19 cellular contexts compared by ENCODE assay signal in genomic region chr6:166932116-166932515, GRCh38. TPM values are rescaled to one million over a fixed set of nuclear protein-coding genes. Genes with fewer than 3 reads are reported as not detected.
DNase-seq lines count a peak whose midpoint lies in the region; ATAC-seq and TF ChIP-seq lines count a peak whose summit lies in the region.
"Had no signal": no experiment of that assay in that cellular context is flagged by ENCODE, and none has a peak within 500 bp of the region (broad histone marks: within the 10 kb centered on the region; RNA-seq: fewer than 3 reads in every experiment).

No MANE protein-coding gene starts in this region.

- in situ Hi-C loops in GM13977 (cut with MboI; ENCODE audit: low pct_unique_long_range_greater_than_20kb, low sequenced_read_pairs, unreplicated experiment): no loop called here

- H3K9me3 ChIP-seq in T-helper 17 cell (ENCODE audit: control insufficient read depth, low read length, poor library complexity, severe bottlenecking): no peaks in the 10 kb centered on the region
- H3K9me3 ChIP-seq: BLaER1 treated with 17β-estradiol and CSF1 and Interleukin-3, amounts not matched to agents 10 nM and 100 nM; psoas muscle had no signal

- H3K4me3 Mint-ChIP-seq in activated naive CD4-positive, alpha-beta T cell treated with anti-CD3 and anti-CD28 coated beads for 36 hours: no peak overlapping the region
- H3K4me3 Mint-ChIP-seq in T-helper 17 cell: peak overlapping the region; percentile 1
- no peak overlapping the region for H3K4me3 Mint-ChIP-seq in type B pancreatic cell

- H3K27me3 Mint-ChIP-seq in activated naive CD4-positive, alpha-beta T cell treated with anti-CD3 and anti-CD28 coated beads for 36 hours (ENCODE audit: low read depth): no peaks in the 10 kb centered on the region
- no peaks in the 10 kb centered on the region for H3K27me3 Mint-ChIP-seq in T-helper 17 cell
- H3K27me3 Mint-ChIP-seq in type B pancreatic cell: no peaks in the 10 kb centered on the region

- ATAC-seq in T-helper 17 cell: no peak
- ATAC-seq: psoas muscle had no signal

- H3K27ac Mint-ChIP-seq in activated naive CD4-positive, alpha-beta T cell treated with anti-CD3 and anti-CD28 coated beads for 36 hours: peak overlapping the region; percentile 2
- peak overlapping the region; percentile 90 for H3K27ac Mint-ChIP-seq in T-helper 17 cell
- H3K27ac Mint-ChIP-seq in type B pancreatic cell: no peak overlapping the region

- DNase-seq in activated naive CD4-positive, alpha-beta T cell treated with anti-CD3 and anti-CD28 coated beads for 36 hours: no peak
- no peak for DNase-seq in activated naive CD4-positive, alpha-beta T cell treated with Interleukin-2 at 50 U/mL for 16 hours
- DNase-seq in T-helper 17 cell (no peak), mesenteric fat pad (ENCODE audit: low spot score) (peak; percentile 37), type B pancreatic cell (ENCODE audit: extremely low spot score, unreplicated experiment) (peak; percentile 44), GM13977 (ENCODE audit: low spot score) (no peak), GOT3 (lab: John Stamatoyannopoulos, UW) (no peak), DMS 273 (lab: John Stamatoyannopoulos, UW; ENCODE audit: unreplicated experiment) (no peak)
- DNase-seq: activated CD4-positive, alpha-beta T cell treated with anti-CD3 and anti-CD28 coated beads for 48 hours; activated effector memory CD4-positive, alpha-beta T cell treated with anti-CD3 and anti-CD28 coated beads, Interleukin-2, amount 50 U/mL, for 16 hours; aorta; dorsolateral prefrontal cortex; H7; islet precursor cell; NCI-H1436 treated with DMSO at 0.1 percent for 48 hours; NCI-H510A treated with DMSO at 0.1 percent for 48 hours; psoas muscle; stimulated activated CD4-positive, alpha-beta T cell treated with anti-CD3 and anti-CD28 coated beads, Interleukin-2, amount 100 ng/mL, for 24 hours had no signal

- intact Hi-C loops in activated naive CD4-positive, alpha-beta T cell treated with anti-CD3 and anti-CD28 coated beads for 36 hours (cut with micrococcal nuclease): no loop called here

- TF ChIP-seq CTCF in type B pancreatic cell (conservative IDR thresholded peaks at IDR 0.05) (no peak), GM13977 (IDR thresholded peaks at IDR 0.05; ENCODE audit: extremely low read depth, insufficient read depth, missing control alignments) (no peak)

- no peaks in the 10 kb centered on the region for H3K9me3 Mint-ChIP-seq in activated naive CD4-positive, alpha-beta T cell treated with anti-CD3 and anti-CD28 coated beads for 36 hours
- no peaks in the 10 kb centered on the region for H3K9me3 Mint-ChIP-seq in type B pancreatic cell

- CTCF ChIA-PET in activated naive CD4-positive, alpha-beta T cell treated with anti-CD3 and anti-CD28 coated beads for 36 hours (lab: Charles Lee): interaction anchor here (0.8 to 1.3 kb wide), 3 partner anchors 19 to 58 kb away, joined by 3 to 5 read pairs (median 4); no protein-coding TSS in a partner anchor

- H3K36me3 Mint-ChIP-seq in activated naive CD4-positive, alpha-beta T cell treated with anti-CD3 and anti-CD28 coated beads for 36 hours (ENCODE audit: low read depth): peaks cover 38% of the 10 kb centered on the region
- H3K36me3 Mint-ChIP-seq in T-helper 17 cell (ENCODE audit: low read depth) (peaks cover 7% of the 10 kb centered on the region), type B pancreatic cell (peaks cover 4% of the 10 kb centered on the region)

- H3K4me1 Mint-ChIP-seq in activated naive CD4-positive, alpha-beta T cell treated with anti-CD3 and anti-CD28 coated beads for 36 hours (ENCODE audit: low read depth): peaks cover 38% of the 10 kb centered on the region
- H3K4me1 Mint-ChIP-seq in T-helper 17 cell (peaks cover 34% of the 10 kb centered on the region), type B pancreatic cell (ENCODE audit: unreplicated experiment) (peaks cover 8% of the 10 kb centered on the region)

RNA-seq across cellular contexts. Expression of gene RNASET2, which starts 24.2 kb away (rescaled TPM):
- total RNA-seq in activated naive CD4-positive, alpha-beta T cell treated with anti-CD3 and anti-CD28 coated beads for 36 hours: 10 to 100 TPM; 74.1 to 75.6 TPM
- total RNA-seq in T-helper 17 cell (100 to 1,000 TPM; 245 to 340 TPM), mesenteric fat pad (50.6 TPM), type B pancreatic cell (ENCODE audit: low replicate concordance) (32.3 and 45.5 TPM in 2 replicates)

Comparison
In these comparisons a context has a peak if more than half of its experiments do, and no peak if none do; other contexts are left out.
1. DNase-seq: peak in mesenteric fat pad (single experiment) and type B pancreatic cell (single experiment); none in activated naive CD4-positive, alpha-beta T cell treated with anti-CD3 and anti-CD28 coated beads for 36 hours (single experiment), activated naive CD4-positive, alpha-beta T cell treated with Interleukin-2 at 50 U/mL for 16 hours (single experiment), T-helper 17 cell (0 of 3), GM13977 (single experiment), GOT3 (single experiment) and DMS 273 (single experiment).